Comparison of ENCODE assay signal across 9 cellular contexts in the genomic region with DNA sequence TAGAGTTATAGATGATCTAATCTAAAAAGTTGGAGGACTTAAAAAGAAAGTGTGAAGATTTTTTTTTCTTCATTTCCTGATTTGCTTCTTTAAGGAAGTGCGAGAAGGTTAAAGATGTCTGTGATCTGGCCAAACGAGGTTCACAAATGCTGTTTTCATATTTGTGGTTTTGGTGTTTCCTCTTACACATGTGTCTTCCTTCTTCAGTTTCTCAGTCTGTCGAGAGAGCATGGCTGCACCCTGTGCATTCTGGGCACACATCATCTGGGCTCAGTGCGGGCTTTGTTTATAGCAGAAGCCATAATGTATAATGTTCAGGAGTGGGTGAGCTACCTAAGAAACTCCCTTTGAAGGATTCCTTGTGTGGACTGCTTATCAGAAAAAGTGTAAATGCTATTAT.
A peak's percentile ranks its signal among the peaks of the same experiment; 100 is the strongest.
DNase-seq lines count a peak whose midpoint lies in the region; ATAC-seq and TF ChIP-seq lines count a peak whose summit lies in the region.
"Had no signal": no experiment of that assay in that cellular context is flagged by ENCODE, and none has a peak within 500 bp of the region (broad histone marks: within the 10 kb centered on the region; RNA-seq: fewer than 3 reads in every experiment).

No MANE protein-coding gene starts in this region.

- dilution Hi-C loops in mammary epithelial cell (cut with HindIII; ENCODE audit: low sequenced_read_pairs): no loop called here

- H3K9ac ChIP-seq in mammary epithelial cell (ENCODE audit: insufficient read depth, low read length) (no peak overlapping the region), smooth muscle cell (ENCODE audit: low read depth) (no peak overlapping the region)

- no peaks in the 10 kb centered on the region for H4K20me1 ChIP-seq in mammary epithelial cell (ENCODE audit: insufficient read depth, low read length)
- no peaks in the 10 kb centered on the region for H4K20me1 ChIP-seq in smooth muscle cell (ENCODE audit: low read depth)
- H4K20me1 ChIP-seq in GM23338 (replicated peaks; ENCODE audit: insufficient read depth): no peaks in the 10 kb centered on the region

- in situ Hi-C loops in mammary epithelial cell (cut with MboI; ENCODE audit: low sequenced_read_pairs in 2 of 2): no loop called here

- ATAC-seq in heart right ventricle (peak in 5 of 8 donors; percentile 34 to 66 (median 44)), HG03432 (IDR thresholded peaks at IDR 0.05; ENCODE audit: unreplicated experiment) (peak; percentile 90), T-helper 17 cell (peak; percentile 99), GM23338 (no peak)

- no TSS peak for BruUV-seq in mammary epithelial cell (replicated peaks; lab: Mats Ljungman, UMichigan)

- peak overlapping the region; percentile 74 for H3K4me3 Mint-ChIP-seq in T-helper 17 cell
- no peak overlapping the region for H3K4me3 Mint-ChIP-seq in GM23338

- H3K4me2 ChIP-seq in mammary epithelial cell (ENCODE audit: insufficient read depth, low read depth, low read length) (peak overlapping the region; percentile 48), smooth muscle cell (peak overlapping the region; percentile 72), GM23338 (no peak overlapping the region)

- DNase-seq in heart right ventricle (no peak), right atrium auricular region (ENCODE audit: low spot score) (no peak), T-helper 17 cell (peak in 2 of 3 donors; percentile 8 to 29), mammary epithelial cell (peak; percentile 56), smooth muscle cell (lab: John Stamatoyannopoulos, UW; ENCODE audit: unreplicated experiment) (no peak), DMS153 (lab: John Stamatoyannopoulos, UW) (no peak), GM23338 (ENCODE audit: low spot score) (no peak)

- intact Hi-C loops in heart right ventricle (cut with DNase I) (loop anchor here in 2 of 10 donors (5.0 to 10.0 kb wide), 2 partner anchors 134 to 248 kb away; no protein-coding TSS in a partner anchor), mammary epithelial cell (cut with micrococcal nuclease) (no loop called here)

- peaks cover 0 to 27% (median 7%) of the 10 kb centered on the region in 9 donors for H3K4me1 ChIP-seq in heart right ventricle
- H3K4me1 ChIP-seq in right atrium auricular region: peaks cover 0 to under 1% of the 10 kb centered on the region in 2 donors
- no peaks in the 10 kb centered on the region for H3K4me1 ChIP-seq in mammary epithelial cell (ENCODE audit: insufficient read depth, low read length)
- peaks cover 17% of the 10 kb centered on the region for H3K4me1 ChIP-seq in smooth muscle cell (ENCODE audit: low read depth)
- H3K4me1 ChIP-seq in GM23338 (ENCODE audit: insufficient read depth): no peaks in the 10 kb centered on the region

- H3F3A ChIP-seq in smooth muscle cell (ENCODE audit: low read depth) (peaks cover 6% of the 10 kb centered on the region), GM23338 (replicated peaks; ENCODE audit: low read depth) (no peaks in the 10 kb centered on the region)

- H2AFZ ChIP-seq in mammary epithelial cell (ENCODE audit: low read depth, low read length) (peak overlapping the region; percentile 10), smooth muscle cell (ENCODE audit: low read depth) (no peak overlapping the region), GM23338 (no peak overlapping the region)

- H3K36me3 Mint-ChIP-seq in T-helper 17 cell (ENCODE audit: low read depth) (peaks cover 3% of the 10 kb centered on the region), GM23338 (ENCODE audit: low read depth) (no peaks in the 10 kb centered on the region)

- H3K36me3 ChIP-seq in heart right ventricle (no peaks in the 10 kb centered on the region), right atrium auricular region (no peaks in the 10 kb centered on the region), mammary epithelial cell (ENCODE audit: insufficient read depth, low read length) (no peaks in the 10 kb centered on the region), smooth muscle cell (ENCODE audit: low read depth) (no peaks in the 10 kb centered on the region), GM23338 (ENCODE audit: insufficient read depth) (no peaks in the 10 kb centered on the region)

- H3K9me3 ChIP-seq in heart right ventricle (no peaks in the 10 kb centered on the region), right atrium auricular region (no peaks in the 10 kb centered on the region), T-helper 17 cell (ENCODE audit: control insufficient read depth, low read length, poor library complexity, severe bottlenecking) (no peaks in the 10 kb centered on the region), mammary epithelial cell (replicated peaks; ENCODE audit: insufficient read depth, low read length) (no peaks in the 10 kb centered on the region), smooth muscle cell (replicated peaks; ENCODE audit: low read depth) (no peaks in the 10 kb centered on the region)

- H3K4me3 ChIP-seq in heart right ventricle (no peak overlapping the region), right atrium auricular region (no peak overlapping the region), mammary epithelial cell (replicated peaks in 1 of 3; ENCODE audit: insufficient read depth in 1 of 3, low read depth in 2 of 3, low read length in 3 of 3) (no peak overlapping the region), smooth muscle cell (no peak overlapping the region), GM23338 (no peak overlapping the region)

- H3K9me2 ChIP-seq in GM23338 (ENCODE audit: insufficient read depth): no peaks in the 10 kb centered on the region

- no peaks in the 10 kb centered on the region for H3K27me3 ChIP-seq in heart right ventricle
- H3K27me3 ChIP-seq in right atrium auricular region: no peaks in the 10 kb centered on the region
- H3K27me3 ChIP-seq in mammary epithelial cell (ENCODE audit: insufficient read depth, low read length): no peaks in the 10 kb centered on the region
- H3K27me3 ChIP-seq in smooth muscle cell (ENCODE audit: low read depth): no peaks in the 10 kb centered on the region
- H3K27me3 ChIP-seq in GM23338 (ENCODE audit: insufficient read depth): no peaks in the 10 kb centered on the region

- peak overlapping the region; percentile 84 for H3K27ac Mint-ChIP-seq in T-helper 17 cell
- H3K27ac Mint-ChIP-seq in GM23338: no peak overlapping the region

- H3K4me1 Mint-ChIP-seq in T-helper 17 cell: peaks cover 18% of the 10 kb centered on the region
- no peaks in the 10 kb centered on the region for H3K4me1 Mint-ChIP-seq in GM23338

- CTCF ChIA-PET in mammary epithelial cell (lab: Charles Lee; ENCODE audit: low non-redundant PET): no interaction called here

- H3K9me3 Mint-ChIP-seq in GM23338: no peaks in the 10 kb centered on the region

- H3K27ac ChIP-seq in heart right ventricle: peak overlapping the region in 1 of 10 donors; percentile 49
- no peak overlapping the region for H3K27ac ChIP-seq in right atrium auricular region
- no peak overlapping the region for H3K27ac ChIP-seq in mammary epithelial cell (ENCODE audit: insufficient read depth, low read depth, low read length)
- H3K27ac ChIP-seq in smooth muscle cell (ENCODE audit: low read depth): peak overlapping the region; percentile 58
- H3K27ac ChIP-seq in GM23338 (ENCODE audit: low read depth): no peak overlapping the region
- H3K27ac ChIP-seq: C4-2B had no signal

- H3K27me3 Mint-ChIP-seq in T-helper 17 cell: no peaks in the 10 kb centered on the region
- H3K27me3 Mint-ChIP-seq in GM23338 (ENCODE audit: insufficient read depth, low read depth, poor library complexity): peaks cover 1% of the 10 kb centered on the region

- TF ChIP-seq CTCF in heart right ventricle (IDR thresholded peaks at IDR 0.05) (no peak), right atrium auricular region (IDR thresholded peaks at IDR 0.05) (no peak), mammary epithelial cell (conservative IDR thresholded peaks at IDR 0.05 in 1 of 2, IDR thresholded peaks at IDR 0.05 in 1 of 2; ENCODE audit: extremely low read depth in 1 of 2, insufficient read depth in 1 of 2, low read depth in 1 of 2, low read length in 2 of 2) (no peak), smooth muscle cell (IDR thresholded peaks at IDR 0.05; ENCODE audit: borderline replicate concordance, insufficient read depth, poor library complexity, severe bottlenecking) (no peak), GM23338 (conservative IDR thresholded peaks at IDR 0.05; ENCODE audit: low read depth in 2 of 2) (no peak)

- H3K79me2 ChIP-seq in mammary epithelial cell (ENCODE audit: insufficient read depth, low read length) (no peaks in the 10 kb centered on the region), smooth muscle cell (ENCODE audit: low read depth) (no peaks in the 10 kb centered on the region), GM23338 (replicated peaks; ENCODE audit: insufficient read depth) (no peaks in the 10 kb centered on the region)

- WGBS in heart right ventricle, 2 donors: 51 to 63% methylated on average over 4 of the region's 4 CpGs
- WGBS in mammary epithelial cell (ENCODE audit: low coverage, missing lambda C conversion rate): 27% methylated on average over 4 of the region's 4 CpGs
- WGBS in smooth muscle cell (ENCODE audit: low lambda C conversion rate): 12% methylated on average over 4 of the region's 4 CpGs

TF ChIP-seq in GM23338, 12 proteins besides CTCF, POLR2A, EP300 and RAD21:
- TF ChIP-seq STAT1 (IDR thresholded peaks at IDR 0.05; ENCODE audit: unreplicated experiment) (no peak), POLR2AphosphoS5 (IDR thresholded peaks at IDR 0.05; ENCODE audit: low read depth) (no peak)

Comparison
In these comparisons a context has a peak if more than half of its experiments do, and no peak if none do; other contexts are left out.
1. DNase-seq: peak in T-helper 17 cell (2 of 3) and mammary epithelial cell (single experiment); none in heart right ventricle (0 of 2), right atrium auricular region (single experiment), smooth muscle cell (single experiment), DMS153 (single experiment) and GM23338 (single experiment).